ENCODE assay signal across 21 cellular contexts in the genomic region with DNA sequence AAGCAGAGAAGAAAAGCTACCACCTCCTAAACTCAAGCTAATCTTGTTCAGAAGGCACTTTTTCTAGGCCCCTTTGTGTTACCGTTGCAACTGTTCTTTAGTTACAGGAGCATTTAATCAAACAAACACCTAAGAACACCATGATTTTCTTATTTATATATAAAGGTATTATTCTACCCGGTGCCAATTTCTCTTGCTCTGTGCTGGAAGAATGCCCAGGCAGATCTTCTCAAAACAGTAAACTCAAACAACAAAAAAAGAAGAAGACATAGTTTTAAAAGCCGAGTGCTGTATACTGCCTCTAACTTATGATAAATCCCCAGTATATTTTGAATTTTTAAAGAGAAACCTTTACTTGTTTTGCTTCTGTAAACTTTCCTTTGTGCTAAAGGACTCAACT. TPM values are rescaled to one million over a fixed set of nuclear protein-coding genes. Genes with fewer than 3 reads are reported as not detected.
DNase-seq lines count a peak whose midpoint lies in the region; ATAC-seq and TF ChIP-seq lines count a peak whose summit lies in the region.
"Had no signal": no experiment of that assay in that cellular context is flagged by ENCODE, and none has a peak within 500 bp of the region (broad histone marks: within the 10 kb centered on the region; RNA-seq: fewer than 3 reads in every experiment).

No MANE protein-coding gene starts in this region.

- H3K27ac Mint-ChIP-seq in activated CD4-positive, alpha-beta T cell treated with anti-CD3 and anti-CD28 coated beads, Interleukin-2, amount 10 ng/mL, durations not matched to agents 7 days and 5 days, result peak overlapping the region; percentile 1
- H3K27ac Mint-ChIP-seq in CD4-positive, CD25-positive, alpha-beta regulatory T cell, result peak overlapping the region in 2 of 3 donors; percentile 25 to 33
- H3K27ac Mint-ChIP-seq: CD8-positive, alpha-beta T cell; HFFc6 had no signal

- H3K27me3 Mint-ChIP-seq in activated CD4-positive, alpha-beta T cell treated with anti-CD3 and anti-CD28 coated beads, Interleukin-2, amount 10 ng/mL, durations not matched to agents 7 days and 5 days, result no peaks in the 10 kb centered on the region
- H3K27me3 Mint-ChIP-seq in CD4-positive, CD25-positive, alpha-beta regulatory T cell, result no peaks in the 10 kb centered on the region
- H3K27me3 Mint-ChIP-seq: IgD-negative memory B cell had no signal

- H3K9me3 Mint-ChIP-seq in activated CD4-positive, alpha-beta T cell treated with anti-CD3 and anti-CD28 coated beads, Interleukin-2, amount 10 ng/mL, durations not matched to agents 7 days and 5 days, result no peaks in the 10 kb centered on the region
- peaks cover 0 to 2% (median 0%) of the 10 kb centered on the region in 7 donors for H3K9me3 Mint-ChIP-seq in CD4-positive, CD25-positive, alpha-beta regulatory T cell
- H3K9me3 Mint-ChIP-seq: CD14-positive monocyte; CD8-positive, alpha-beta T cell; HFFc6; IgD-negative memory B cell had no signal

- no peak for ATAC-seq in CD4-positive, CD25-positive, alpha-beta regulatory T cell (ENCODE audit: low read depth in 2 of 2)
- ATAC-seq: A549; CD8-positive, alpha-beta T cell; GM12878; HCT116; HepG2 had no signal

- H3K36me3 Mint-ChIP-seq in activated CD4-positive, alpha-beta T cell treated with anti-CD3 and anti-CD28 coated beads, Interleukin-2, amount 10 ng/mL, durations not matched to agents 7 days and 5 days (ENCODE audit: low read depth), result peaks cover 12% of the 10 kb centered on the region
- peaks cover 9% of the 10 kb centered on the region for H3K36me3 Mint-ChIP-seq in CD4-positive, CD25-positive, alpha-beta regulatory T cell

- CTCF ChIA-PET in activated CD4-positive, alpha-beta T cell treated with anti-CD3 and anti-CD28 coated beads, Interleukin-2, amount 10 ng/mL, durations not matched to agents 7 days and 5 days (lab: Charles Lee), result interaction anchor here (0.8 to 2.1 kb wide), 4 partner anchors 8 to 22 kb away, joined by 3 to 6 read pairs (median 4); no protein-coding TSS in a partner anchor

- no peak overlapping the region for H3K4me3 ChIP-seq in CD4-positive, CD25-positive, alpha-beta regulatory T cell (ENCODE audit: low read depth, low read length)
- H3K4me3 ChIP-seq: A549, GM12878 had no signal

- H3K36me3 ChIP-seq in CD4-positive, CD25-positive, alpha-beta regulatory T cell (ENCODE audit: control insufficient read depth, insufficient read depth, low read length), result no peaks in the 10 kb centered on the region

- H3K27ac ChIP-seq in CD4-positive, CD25-positive, alpha-beta regulatory T cell (ENCODE audit: insufficient read depth, low read length, poor library complexity, severe bottlenecking), result no peak overlapping the region
- H3K27ac ChIP-seq in VCaP, result peak overlapping the region; percentile 89
- H3K27ac ChIP-seq: A549 had no signal

- DNase-seq in activated CD4-positive, alpha-beta T cell treated with anti-CD3 and anti-CD28 coated beads, Interleukin-2, amount 10 ng/mL, durations not matched to agents 7 days and 5 days, result no peak
- no peak for DNase-seq in activated CD4-positive, alpha-beta T cell treated with anti-CD3 and anti-CD28 coated beads, Interleukin-2, amount 50 U/mL, for 1 hour
- DNase-seq in CD4-positive, CD25-positive, alpha-beta regulatory T cell, result no peak
- DNase-seq in activated gamma-delta T cell treated with Interleukin-2 at 50 U/mL for 16 hours (no peak), NCI-H526 treated with DMSO at 0.1 percent for 48 hours (lab: John Stamatoyannopoulos, UW) (no peak)
- DNase-seq: AML-193; CD8-positive, alpha-beta T cell; DMS 273 treated with DMSO at 0.1 percent for 48 hours; DND-41; EL; GOT3; H7; HFFc6; KBM-7 had no signal

- POLR2A ChIA-PET in activated CD4-positive, alpha-beta T cell treated with anti-CD3 and anti-CD28 coated beads, Interleukin-2, amount 10 ng/mL, durations not matched to agents 7 days and 5 days (lab: Charles Lee), result interaction anchor here (0.6 kb wide), 1 partner anchor 790 kb away, joined by 3 read pairs; no protein-coding TSS in a partner anchor

- no peaks in the 10 kb centered on the region for H3K4me1 ChIP-seq in CD4-positive, CD25-positive, alpha-beta regulatory T cell (ENCODE audit: control insufficient read depth, insufficient read depth, low read length, poor library complexity, severe bottlenecking)

- H3K4me1 Mint-ChIP-seq in activated CD4-positive, alpha-beta T cell treated with anti-CD3 and anti-CD28 coated beads, Interleukin-2, amount 10 ng/mL, durations not matched to agents 7 days and 5 days, result peaks cover 25% of the 10 kb centered on the region
- H3K4me1 Mint-ChIP-seq in CD4-positive, CD25-positive, alpha-beta regulatory T cell, result peaks cover 5 to 78% (median 37%) of the 10 kb centered on the region in 4 donors

- H3K27me3 ChIP-seq in CD4-positive, CD25-positive, alpha-beta regulatory T cell (ENCODE audit: control insufficient read depth, insufficient read depth, low read length), result no peaks in the 10 kb centered on the region

- no peak for TF ChIP-seq CTCF in VCaP (conservative IDR thresholded peaks at IDR 0.05)

- H3K9me3 ChIP-seq in CD4-positive, CD25-positive, alpha-beta regulatory T cell (ENCODE audit: control insufficient read depth in 2 of 2, low read length in 2 of 2), result no peaks in the 10 kb centered on the region
- H3K9me3 ChIP-seq: A549 had no signal

- H3K4me3 Mint-ChIP-seq in activated CD4-positive, alpha-beta T cell treated with anti-CD3 and anti-CD28 coated beads, Interleukin-2, amount 10 ng/mL, durations not matched to agents 7 days and 5 days, result no peak overlapping the region
- H3K4me3 Mint-ChIP-seq in CD4-positive, CD25-positive, alpha-beta regulatory T cell, result no peak overlapping the region
- H3K4me3 Mint-ChIP-seq: CD14-positive monocyte; CD8-positive, alpha-beta T cell; HFFc6; IgD-negative memory B cell had no signal

RNA-seq across cellular contexts. Expression of a gene that starts 20.4 kb away (rescaled TPM):
- total RNA-seq in activated CD4-positive, alpha-beta T cell treated with anti-CD3 and anti-CD28 coated beads, Interleukin-2, amount 10 ng/mL, durations not matched to agents 7 days and 5 days, result 10 to 100 TPM; 64.5 to 77.5 TPM
- total RNA-seq in CD4-positive, CD25-positive, alpha-beta regulatory T cell, result 29.9 TPM
- polyA plus RNA-seq in CD4-positive, CD25-positive, alpha-beta regulatory T cell, result 1 to 10 TPM; 3.6 to 7.7 (median 4.8) TPM
